ENCODE assay signal across 1 cellular context in the genomic region with DNA sequence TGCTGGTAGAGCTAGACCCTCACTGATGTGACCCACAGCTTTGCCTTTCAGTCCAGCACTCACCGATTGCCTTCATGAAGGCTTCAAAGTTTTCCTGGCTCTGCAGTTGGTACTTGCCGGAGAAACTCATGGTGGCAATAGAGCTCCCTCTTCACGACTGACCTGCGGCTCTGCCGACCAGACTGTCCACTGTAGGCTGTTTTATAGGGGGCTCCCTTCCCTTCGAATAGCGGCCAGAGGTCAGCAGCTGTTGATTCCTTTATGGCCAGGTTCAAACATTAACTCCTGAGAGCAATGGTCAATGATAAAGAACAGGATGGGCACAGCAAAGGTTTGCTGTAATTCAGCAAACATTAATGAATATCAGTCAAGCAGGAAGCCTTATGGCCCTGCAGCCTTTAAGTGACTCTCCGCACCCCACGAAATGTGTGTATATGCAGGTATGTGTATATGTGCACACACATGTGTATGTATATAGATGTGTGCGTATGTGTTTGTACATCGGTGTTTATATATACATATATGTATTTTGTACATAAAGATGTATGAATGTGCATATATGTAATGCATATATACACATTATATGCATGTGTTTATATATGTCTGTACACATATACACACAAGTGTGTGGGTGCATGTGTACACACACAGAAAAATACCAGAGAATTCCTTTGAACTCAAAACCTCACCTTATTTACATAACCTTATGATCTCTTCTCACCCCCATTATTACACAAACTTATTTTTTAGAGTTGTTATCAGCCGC.
TF ChIP-seq lines count a peak whose summit lies in the region.

FABP1 (minus strand) TSS at position 175 of the 766 bp plus-strand sequence; CDS start at position 130, 45 bp downstream.

TF ChIP-seq in HepG2, 621 proteins besides CTCF, POLR2A, EP300 and RAD21 (continued from another document and continues in another):
- TF ChIP-seq ZBTB49 (CRISPR knock-in tag; IDR thresholded peaks at IDR 0.05; ENCODE audit: borderline replicate concordance) (0 out of 2 replicates have a peak, but pooled peaks have one; percentile 57), ZFYVE20 (CRISPR knock-in tag; IDR thresholded peaks at IDR 0.05; ENCODE audit: borderline replicate concordance, low read depth) (no peak), SPEN (CRISPR knock-in tag; IDR thresholded peaks at IDR 0.05; ENCODE audit: low read depth) (peak; percentile 54; the same call in 1 of the 2 replicates), ZNF577 (CRISPR knock-in tag; IDR thresholded peaks at IDR 0.05; ENCODE audit: borderline replicate concordance, low read depth) (no peak), ZSCAN5A (CRISPR knock-in tag; IDR thresholded peaks at IDR 0.05; ENCODE audit: borderline replicate concordance) (peak; percentile 27; the same call in 1 of the 2 replicates), FOXK2 (IDR thresholded peaks at IDR 0.05) (peak; percentile 75; the same call in 1 of the 2 replicates), ZNF720 (CRISPR knock-in tag; IDR thresholded peaks at IDR 0.05) (0 out of 2 replicates have a peak, but pooled peaks have one; percentile 4), TSC22D2 (CRISPR knock-in tag; IDR thresholded peaks at IDR 0.05; ENCODE audit: borderline replicate concordance) (peak; percentile 97), EED (CRISPR knock-in tag; IDR thresholded peaks at IDR 0.05) (0 out of 2 replicates have a peak, but pooled peaks have one; percentile 85), ZBTB34 (CRISPR knock-in tag; IDR thresholded peaks at IDR 0.05) (peak; percentile 79; the same call in 1 of the 2 replicates), ZNF280D (CRISPR knock-in tag; IDR thresholded peaks at IDR 0.05) (peak; percentile 82; the same call in 1 of the 2 replicates), KIAA2018 (CRISPR knock-in tag; IDR thresholded peaks at IDR 0.05; ENCODE audit: borderline replicate concordance) (no peak), TBX2 (CRISPR knock-in tag; IDR thresholded peaks at IDR 0.05; ENCODE audit: borderline replicate concordance) (peak; percentile 76), ZNF619 (CRISPR knock-in tag; IDR thresholded peaks at IDR 0.05) (peak; percentile 79; the same call in 1 of the 2 replicates), MXD3 (CRISPR knock-in tag; IDR thresholded peaks at IDR 0.05) (peak; percentile 82; the same call in 1 of the 2 replicates), ZSCAN31 (CRISPR knock-in tag; IDR thresholded peaks at IDR 0.05; ENCODE audit: low read depth) (peak; percentile 92), TCF7L2 (IDR thresholded peaks at IDR 0.05; ENCODE audit: low read depth, low read length) (peak; percentile 85), MEF2D (CRISPR knock-in tag; IDR thresholded peaks at IDR 0.05) (peak; percentile 89), ZNF362 (CRISPR knock-in tag; IDR thresholded peaks at IDR 0.05; ENCODE audit: borderline replicate concordance) (no peak), JUN (CRISPR knock-in tag; IDR thresholded peaks at IDR 0.05) (peak; percentile 64; the same call in 1 of the 2 replicates), SMARCE1 (IDR thresholded peaks at IDR 0.05; ENCODE audit: borderline replicate concordance) (no peak), TBP (CRISPR knock-in tag; IDR thresholded peaks at IDR 0.05) (no peak), NFKBIZ (CRISPR knock-in tag; IDR thresholded peaks at IDR 0.05) (peak; percentile 87; the same call in 1 of the 2 replicates)
- TF ChIP-seq, protein P1, sequence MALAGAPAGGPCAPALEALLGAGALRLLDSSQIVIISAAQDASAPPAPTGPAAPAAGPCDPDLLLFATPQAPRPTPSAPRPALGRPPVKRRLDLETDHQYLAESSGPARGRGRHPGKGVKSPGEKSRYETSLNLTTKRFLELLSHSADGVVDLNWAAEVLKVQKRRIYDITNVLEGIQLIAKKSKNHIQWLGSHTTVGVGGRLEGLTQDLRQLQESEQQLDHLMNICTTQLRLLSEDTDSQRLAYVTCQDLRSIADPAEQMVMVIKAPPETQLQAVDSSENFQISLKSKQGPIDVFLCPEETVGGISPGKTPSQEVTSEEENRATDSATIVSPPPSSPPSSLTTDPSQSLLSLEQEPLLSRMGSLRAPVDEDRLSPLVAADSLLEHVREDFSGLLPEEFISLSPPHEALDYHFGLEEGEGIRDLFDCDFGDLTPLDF (CRISPR knock-in tag; IDR thresholded peaks at IDR 0.05) = no peak
- TF ChIP-seq, protein P2, sequence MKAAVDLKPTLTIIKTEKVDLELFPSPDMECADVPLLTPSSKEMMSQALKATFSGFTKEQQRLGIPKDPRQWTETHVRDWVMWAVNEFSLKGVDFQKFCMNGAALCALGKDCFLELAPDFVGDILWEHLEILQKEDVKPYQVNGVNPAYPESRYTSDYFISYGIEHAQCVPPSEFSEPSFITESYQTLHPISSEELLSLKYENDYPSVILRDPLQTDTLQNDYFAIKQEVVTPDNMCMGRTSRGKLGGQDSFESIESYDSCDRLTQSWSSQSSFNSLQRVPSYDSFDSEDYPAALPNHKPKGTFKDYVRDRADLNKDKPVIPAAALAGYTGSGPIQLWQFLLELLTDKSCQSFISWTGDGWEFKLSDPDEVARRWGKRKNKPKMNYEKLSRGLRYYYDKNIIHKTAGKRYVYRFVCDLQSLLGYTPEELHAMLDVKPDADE (CRISPR knock-in tag; IDR thresholded peaks at IDR 0.05) = no peak
- TF ChIP-seq, protein P3, sequence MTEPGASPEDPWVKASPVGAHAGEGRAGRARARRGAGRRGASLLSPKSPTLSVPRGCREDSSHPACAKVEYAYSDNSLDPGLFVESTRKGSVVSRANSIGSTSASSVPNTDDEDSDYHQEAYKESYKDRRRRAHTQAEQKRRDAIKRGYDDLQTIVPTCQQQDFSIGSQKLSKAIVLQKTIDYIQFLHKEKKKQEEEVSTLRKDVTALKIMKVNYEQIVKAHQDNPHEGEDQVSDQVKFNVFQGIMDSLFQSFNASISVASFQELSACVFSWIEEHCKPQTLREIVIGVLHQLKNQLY (CRISPR knock-in tag; IDR thresholded peaks at IDR 0.05) = peak; percentile 76
